Comparison of ENCODE assay signal across 2 cellular contexts in the genomic region with DNA sequence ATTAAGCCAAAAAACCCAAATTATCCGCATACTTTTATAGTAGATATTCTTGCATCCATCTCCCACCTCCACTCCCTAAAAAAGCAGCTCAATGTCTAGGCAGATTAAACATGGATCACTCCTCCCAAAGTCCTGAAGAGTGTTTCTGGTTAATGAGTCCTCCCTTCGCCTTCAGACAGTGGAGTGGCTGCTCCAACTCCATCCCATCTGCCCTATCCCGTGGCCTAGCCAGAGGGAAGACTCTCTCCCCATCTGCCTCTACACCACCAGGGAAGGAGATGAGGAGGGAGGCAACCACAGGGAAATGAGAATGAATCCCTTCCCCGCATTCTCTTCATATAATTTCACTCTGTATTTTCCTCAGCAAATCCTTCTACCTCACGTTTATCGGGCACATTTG.
TF ChIP-seq lines count a peak whose summit lies in the region.

No MANE protein-coding gene starts in this region.

TF ChIP-seq in HEK293, 187 proteins besides CTCF, POLR2A, EP300 and RAD21 (continued from another document and continues in another):
- TF ChIP-seq HIC1 (tag by site-specific recombination; IDR thresholded peaks at IDR 0.05), result no peak
- TF ChIP-seq ZNF148 (tag by site-specific recombination; IDR thresholded peaks at IDR 0.05; ENCODE audit: borderline replicate concordance), result no peak
- TF ChIP-seq KLF7 (tag by site-specific recombination; IDR thresholded peaks at IDR 0.05; ENCODE audit: borderline replicate concordance), result no peak
- TF ChIP-seq ZFHX2 (tag by site-specific recombination; conservative IDR thresholded peaks at IDR 0.05), result no peak
- TF ChIP-seq ZNF114 (tag by site-specific recombination; IDR thresholded peaks at IDR 0.05), result no peak
- TF ChIP-seq ZNF274 (IDR thresholded peaks at IDR 0.05; ENCODE audit: low read length), result no peak
- no peak for TF ChIP-seq ZNF274 (tag by site-specific recombination; IDR thresholded peaks at IDR 0.05; ENCODE audit: borderline replicate concordance)
- TF ChIP-seq ZNF600 (tag by site-specific recombination; IDR thresholded peaks at IDR 0.05), result peak; percentile 26; the same call in 1 of the 2 replicates
- TF ChIP-seq ZNF184 (tag by site-specific recombination; IDR thresholded peaks at IDR 0.05), result no peak
- TF ChIP-seq ZNF707 (tag by site-specific recombination; IDR thresholded peaks at IDR 0.05), result no peak
- TF ChIP-seq ZBTB6 (tag by site-specific recombination; IDR thresholded peaks at IDR 0.05), result no peak
- TF ChIP-seq ZBTB17 (tag by site-specific recombination; IDR thresholded peaks at IDR 0.05), result peak; percentile 54; the same call in 1 of the 2 replicates
- no peak for TF ChIP-seq ZNF302 (tag by site-specific recombination; IDR thresholded peaks at IDR 0.05; ENCODE audit: low read depth)
- no peak for TF ChIP-seq ZBTB10 (tag by site-specific recombination; IDR thresholded peaks at IDR 0.05)
- TF ChIP-seq ZNF140 (tag by site-specific recombination; IDR thresholded peaks at IDR 0.05), result no peak

TF ChIP-seq in HepG2, 621 proteins besides CTCF, POLR2A, EP300 and RAD21 (continued from another document):
- no peak for TF ChIP-seq ZBTB4 (CRISPR knock-in tag; IDR thresholded peaks at IDR 0.05; ENCODE audit: borderline replicate concordance)
- no peak for TF ChIP-seq KDM5B (CRISPR knock-in tag; IDR thresholded peaks at IDR 0.05; ENCODE audit: borderline replicate concordance)
- no peak for TF ChIP-seq HMGA1 (CRISPR knock-in tag; conservative IDR thresholded peaks at IDR 0.05)
